2 cellular contexts compared by ENCODE assay signal in genomic region chr11:11836676-11837231, GRCh38.
TF ChIP-seq lines count a peak whose summit lies in the region.

No MANE protein-coding gene starts in this region.

TF ChIP-seq in HepG2, 621 proteins besides CTCF, POLR2A, EP300 and RAD21:
- TF ChIP-seq CEBPB (IDR thresholded peaks at IDR 0.05; ENCODE audit: borderline replicate concordance, low read depth, low read length): peak; percentile 34; the same call in 1 of the 2 replicates
- TF ChIP-seq CENPX (CRISPR knock-in tag; IDR thresholded peaks at IDR 0.05): no peak
TF ChIP-seq in HepG2: peak in this region for 1.

TF ChIP-seq in HCT116, 20 proteins besides CTCF, POLR2A, EP300 and RAD21:
- TF ChIP-seq SP1 (IDR thresholded peaks at IDR 0.05; ENCODE audit: low read depth): no peak
- no peak for TF ChIP-seq CBX3 (IDR thresholded peaks at IDR 0.05; ENCODE audit: low read depth)
- no peak for TF ChIP-seq FOSL1 (IDR thresholded peaks at IDR 0.05; ENCODE audit: low read depth)
- TF ChIP-seq ELF1 (IDR thresholded peaks at IDR 0.05; ENCODE audit: borderline replicate concordance, low read depth): no peak
- TF ChIP-seq ATF3 (IDR thresholded peaks at IDR 0.05): no peak
- TF ChIP-seq POLR2AphosphoS5 (IDR thresholded peaks at IDR 0.05; ENCODE audit: low read depth, low read length): no peak
- TF ChIP-seq, protein P1, sequence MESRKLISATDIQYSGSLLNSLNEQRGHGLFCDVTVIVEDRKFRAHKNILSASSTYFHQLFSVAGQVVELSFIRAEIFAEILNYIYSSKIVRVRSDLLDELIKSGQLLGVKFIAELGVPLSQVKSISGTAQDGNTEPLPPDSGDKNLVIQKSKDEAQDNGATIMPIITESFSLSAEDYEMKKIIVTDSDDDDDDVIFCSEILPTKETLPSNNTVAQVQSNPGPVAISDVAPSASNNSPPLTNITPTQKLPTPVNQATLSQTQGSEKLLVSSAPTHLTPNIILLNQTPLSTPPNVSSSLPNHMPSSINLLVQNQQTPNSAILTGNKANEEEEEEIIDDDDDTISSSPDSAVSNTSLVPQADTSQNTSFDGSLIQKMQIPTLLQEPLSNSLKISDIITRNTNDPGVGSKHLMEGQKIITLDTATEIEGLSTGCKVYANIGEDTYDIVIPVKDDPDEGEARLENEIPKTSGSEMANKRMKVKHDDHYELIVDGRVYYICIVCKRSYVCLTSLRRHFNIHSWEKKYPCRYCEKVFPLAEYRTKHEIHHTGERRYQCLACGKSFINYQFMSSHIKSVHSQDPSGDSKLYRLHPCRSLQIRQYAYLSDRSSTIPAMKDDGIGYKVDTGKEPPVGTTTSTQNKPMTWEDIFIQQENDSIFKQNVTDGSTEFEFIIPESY (IDR thresholded peaks at IDR 0.05; ENCODE audit: extremely low read depth, insufficient replicate concordance, low read length): no peak
- no peak for TF ChIP-seq REST (IDR thresholded peaks at IDR 0.05; ENCODE audit: low read depth)
- TF ChIP-seq JUND (IDR thresholded peaks at IDR 0.05): no peak
TF ChIP-seq in HCT116: peak in this region for 0.
